ENCODE assay signal across 20 cellular contexts in genomic region chrX:96909291-96909690, GRCh38. TPM values are rescaled to one million over a fixed set of nuclear protein-coding genes. Genes with fewer than 3 reads are reported as not detected.
A peak's percentile ranks its signal among the peaks of the same experiment; 100 is the strongest.
DNase-seq lines count a peak whose midpoint lies in the region; FAIRE-seq and TF ChIP-seq lines count a peak whose summit lies in the region.
"Had no signal": no experiment of that assay in that cellular context is flagged by ENCODE, and none has a peak within 500 bp of the region (broad histone marks: within the 10 kb centered on the region; RNA-seq: fewer than 3 reads in every experiment).

No MANE protein-coding gene starts in this region.

- H3K79me2 ChIP-seq in fibroblast of lung (ENCODE audit: control insufficient read depth, insufficient read depth, low read length): no peaks in the 10 kb centered on the region
- H3K79me2 ChIP-seq: parathyroid adenoma had no signal

- H3K4me3 ChIP-seq in AG04450 (ENCODE audit: low read depth, low read length) (no peak overlapping the region), fibroblast of lung (replicated peaks in 1 of 4; ENCODE audit: control extremely low read depth in 1 of 4, insufficient read depth in 1 of 4, low read depth in 3 of 4, low read length in 4 of 4) (no peak overlapping the region)
- H3K4me3 ChIP-seq: lower lobe of right lung had no signal

- H3K9me3 ChIP-seq in AG04450 (ENCODE audit: control insufficient read depth, insufficient read depth, low read length): no peaks in the 10 kb centered on the region; the same call in 1 of the 2 replicates
- no peaks in the 10 kb centered on the region for H3K9me3 ChIP-seq in fibroblast of lung (ENCODE audit: control insufficient read depth, insufficient read depth, low read depth, low read length)
- H3K9me3 ChIP-seq: lower lobe of right lung had no signal

- no peaks in the 10 kb centered on the region for H3K9me3 Mint-ChIP-seq in nephron
- H3K9me3 Mint-ChIP-seq: activated naive CD4-positive, alpha-beta T cell treated with anti-CD3 and anti-CD28 coated beads, Interleukin-2, amount 50 U/mL, for 24 hours; activated T-cell treated with anti-CD3 and anti-CD28 coated beads, Interleukin-2, amount 50 U/mL, for 4 hours had no signal

- FAIRE-seq in GM19239 (lab: Jason Lieb, UNC): no peak
- FAIRE-seq: H54, kidney had no signal

- H3K4me3 Mint-ChIP-seq in nephron: no peak overlapping the region
- H3K4me3 Mint-ChIP-seq: activated naive CD4-positive, alpha-beta T cell treated with anti-CD3 and anti-CD28 coated beads, Interleukin-2, amount 50 U/mL, for 24 hours; activated T-cell treated with anti-CD3 and anti-CD28 coated beads, Interleukin-2, amount 50 U/mL, for 4 hours had no signal

- no peaks in the 10 kb centered on the region for H3K27me3 Mint-ChIP-seq in nephron (ENCODE audit: low read depth)
- H3K27me3 Mint-ChIP-seq: activated naive CD4-positive, alpha-beta T cell treated with anti-CD3 and anti-CD28 coated beads, Interleukin-2, amount 50 U/mL, for 24 hours had no signal

- H3K4me1 Mint-ChIP-seq in nephron: peaks cover 29% of the 10 kb centered on the region
- H3K4me1 Mint-ChIP-seq: activated naive CD4-positive, alpha-beta T cell treated with anti-CD3 and anti-CD28 coated beads, Interleukin-2, amount 50 U/mL, for 24 hours had no signal

- no peaks in the 10 kb centered on the region for H3K4me1 ChIP-seq in fibroblast of lung (ENCODE audit: control insufficient read depth, extremely low read depth, insufficient read depth, low read length)
- H3K4me1 ChIP-seq: parathyroid adenoma had no signal

- H2AFZ ChIP-seq in fibroblast of lung (ENCODE audit: low read length): no peak overlapping the region
- H2AFZ ChIP-seq: parathyroid adenoma had no signal

- H3K27me3 ChIP-seq in AG04450 (ENCODE audit: control insufficient read depth, insufficient read depth, low read length) (no peaks in the 10 kb centered on the region), fibroblast of lung (ENCODE audit: control insufficient read depth, insufficient read depth, low read length) (no peaks in the 10 kb centered on the region)

- peak overlapping the region; percentile 25 for H3K4me2 ChIP-seq in fibroblast of lung (ENCODE audit: extremely low read depth, insufficient read depth, low read length)

- DNase-seq in AG04450 (ENCODE audit: low read depth, low spot score): no peak
- peak; percentile 13 for DNase-seq in LHCN-M2 (ENCODE audit: low read depth)
- DNase-seq in fibroblast of lung (ENCODE audit: low read depth in 2 of 2): peak; percentile 40 to 68
- no peak for DNase-seq in effector CD4-positive, alpha-beta T cell
- no peak for DNase-seq in HuH-7.5 (ENCODE audit: low spot score)
- DNase-seq in GM19239 (ENCODE audit: insufficient read length, low spot score): no peak
- DNase-seq: activated T-cell treated with anti-CD3 and anti-CD28 coated beads, Interleukin-2, amount 50 U/mL, for 4 hours; DMS79 treated with DMSO at 0.1 percent for 48 hours; hypothalamus; kidney; lower lobe of right lung; NCI-H1930; NCI-H510A; T-helper 2 cell had no signal

- no peaks in the 10 kb centered on the region for H4K20me1 ChIP-seq in fibroblast of lung (ENCODE audit: control insufficient read depth, extremely low read depth, insufficient read depth, low read length)

- TF ChIP-seq CTCF in AG04450 (IDR thresholded peaks at IDR 0.05; ENCODE audit: low read depth, low read length) (no peak), fibroblast of lung (conservative IDR thresholded peaks at IDR 0.05 in 1 of 2, IDR thresholded peaks at IDR 0.05 in 1 of 2; ENCODE audit: low read depth in 1 of 2, low read length in 2 of 2) (no peak), nephron (IDR thresholded peaks at IDR 0.05; ENCODE audit: unreplicated experiment in 3 of 3) (no peak)

- H3K9ac ChIP-seq in fibroblast of lung (ENCODE audit: insufficient read depth, low read length): no peak overlapping the region
- H3K9ac ChIP-seq: parathyroid adenoma had no signal

- H3K27ac ChIP-seq in AG04450 (ENCODE audit: low read depth, low read length) (peak overlapping the region; percentile 62), fibroblast of lung (ENCODE audit: insufficient read depth, low read length) (peak overlapping the region; percentile 68)
- H3K27ac ChIP-seq: lower lobe of right lung, parathyroid adenoma, VCaP had no signal

- peak overlapping the region; percentile 74 to 91 (median 87) for H3K27ac Mint-ChIP-seq in nephron
- H3K27ac Mint-ChIP-seq: activated naive CD4-positive, alpha-beta T cell treated with anti-CD3 and anti-CD28 coated beads, Interleukin-2, amount 50 U/mL, for 24 hours had no signal

- POLR2A ChIA-PET in AG04450 (lab: Yijun Ruan, JAX): no interaction called here

- CTCF ChIA-PET in AG04450 (lab: Charles Lee): no interaction called here

- no peaks in the 10 kb centered on the region for H3K36me3 Mint-ChIP-seq in nephron (ENCODE audit: low read depth)

- H3K36me3 ChIP-seq in fibroblast of lung (ENCODE audit: control insufficient read depth, insufficient read depth, low read length): no peaks in the 10 kb centered on the region
- H3K36me3 ChIP-seq: lower lobe of right lung had no signal

RNA-seq across cellular contexts. Expression of gene RPA4, which starts 25.6 kb away (rescaled TPM):
- polyA plus RNA-seq in AG04450 (2011; rRNA removed): 0.12 TPM in 1 of 2 replicates, not detected in the other
- polyA minus RNA-seq in AG04450 (2011; rRNA and poly(A)+ RNA removed): 1.9 and 2.0 TPM in 2 replicates
- 0.13 TPM in 1 of 2 replicates, not detected in the other for total RNA-seq in LHCN-M2 (2014; rRNA removed)
- polyA plus RNA-seq in LHCN-M2 (2012): 0.13 TPM
- total RNA-seq in fibroblast of lung: 0.77 and 1.2 TPM in 2 replicates
- polyA plus RNA-seq in fibroblast of lung: 0.05 and 0.08 TPM in 2 replicates
- polyA plus RNA-seq in fibroblast of lung (2012): 0.21 TPM in 1 of 2 replicates, not detected in the other
- not detected in 2 replicates for polyA minus RNA-seq in fibroblast of lung (ENCODE audit: low replicate concordance)
- total RNA-seq: myocyte had no signal

Comparison
In these comparisons a context has a peak if more than half of its experiments do, and no peak if none do; other contexts are left out.
1. DNase-seq: peak in LHCN-M2 (single experiment) and fibroblast of lung (2 of 2); none in AG04450 (single experiment), effector CD4-positive, alpha-beta T cell (single experiment), HuH-7.5 (single experiment) and GM19239 (single experiment).